ENCODE assay signal across 8 cellular contexts in genomic region chr12:12266873-12267634, GRCh38. TPM values are rescaled to one million over a fixed set of nuclear protein-coding genes. Genes with fewer than 3 reads are reported as not detected.
A peak's percentile ranks its signal among the peaks of the same experiment; 100 is the strongest.
DNase-seq lines count a peak whose midpoint lies in the region; ATAC-seq, FAIRE-seq and TF ChIP-seq lines count a peak whose summit lies in the region.

Gene LRP6, minus strand, starts transcription at chr12:12267044. Its CDS starts 309 bp downstream, at chr12:12266735.

- peak within 1 kb of the TSS; percentile 96 for H3K4me2 ChIP-seq in astrocyte (ENCODE audit: low read length)

- peaks cover 43% of the 10 kb centered on the region for H3K79me2 ChIP-seq in astrocyte (ENCODE audit: insufficient read depth, low read length)

- H3K27ac Mint-ChIP-seq in astrocyte (ENCODE audit: unreplicated experiment), result peak within 1 kb of the TSS; percentile 100

- H3K4me3 ChIP-seq in astrocyte (ENCODE audit: insufficient read depth, low read depth, low read length), result peak within 1 kb of the TSS; percentile 87

- peak within 1 kb of the TSS; percentile 100 for H2AFZ ChIP-seq in astrocyte (ENCODE audit: low read depth, low read length)

- peaks cover 10% of the 10 kb centered on the region for H3K4me1 ChIP-seq in astrocyte (ENCODE audit: insufficient read depth, low read length)

- no peaks in the 10 kb centered on the region for H3K27me3 ChIP-seq in astrocyte (ENCODE audit: insufficient read depth, low read length)

- DNase-seq in GM12891 (ENCODE audit: insufficient read length, low spot score), result peak; percentile 86
- peak; percentile 99 for DNase-seq in NCI-H146 (lab: John Stamatoyannopoulos, UW)
- peak; percentile 44 for DNase-seq in T-helper 22 cell (ENCODE audit: low read depth)
- peak; percentile 94 for DNase-seq in astrocyte (ENCODE audit: low read depth)
- peak; percentile 94 for DNase-seq in hepatic stellate cell (ENCODE audit: low spot score)
- DNase-seq in putamen (ENCODE audit: low spot score), result peak; percentile 94
- peak; percentile 97 for DNase-seq in urothelium cell line (ENCODE audit: low spot score)

- TF ChIP-seq CTCF in astrocyte (IDR thresholded peaks at IDR 0.05; ENCODE audit: insufficient read depth, low read depth, low read length), result no peak

- H3K36me3 Mint-ChIP-seq in astrocyte (ENCODE audit: low read depth, unreplicated experiment), result no peaks in the 10 kb centered on the region

- TF ChIP-seq POLR2A in GM12891 (IDR thresholded peaks at IDR 0.05; ENCODE audit: low read depth, low read length), result peak; percentile 77

- no peaks in the 10 kb centered on the region for H3K9me3 Mint-ChIP-seq in astrocyte (ENCODE audit: unreplicated experiment)

- no peaks in the 10 kb centered on the region for H3K36me3 ChIP-seq in astrocyte (ENCODE audit: insufficient read depth, low read length)

- peak within 1 kb of the TSS; percentile 91 for H3K4me3 Mint-ChIP-seq in astrocyte (ENCODE audit: unreplicated experiment)

- peaks cover 37% of the 10 kb centered on the region for H4K20me1 ChIP-seq in astrocyte (ENCODE audit: insufficient read depth, low read length)

- no peaks in the 10 kb centered on the region for H3K9me3 ChIP-seq in astrocyte (ENCODE audit: insufficient read depth, low read depth, low read length)

- H3K27ac ChIP-seq in astrocyte (ENCODE audit: low read depth, low read length), result peak within 1 kb of the TSS; percentile 100

- peak; percentile 93 for FAIRE-seq in GM12891 (lab: Jason Lieb, UNC)
- no peak for FAIRE-seq in astrocyte (lab: Jason Lieb, UNC)
- peak; percentile 97 for FAIRE-seq in urothelium cell line (lab: Jason Lieb, UNC)

- H3K9ac ChIP-seq in astrocyte (ENCODE audit: low read length), result peak within 1 kb of the TSS; percentile 100

- ATAC-seq in HG02852 (IDR thresholded peaks at IDR 0.05; ENCODE audit: unreplicated experiment), result peak; percentile 75

- peaks cover 4% of the 10 kb centered on the region for H3K4me1 Mint-ChIP-seq in astrocyte (ENCODE audit: low read depth, unreplicated experiment)

- H3K27me3 Mint-ChIP-seq in astrocyte (ENCODE audit: low read depth, unreplicated experiment), result no peaks in the 10 kb centered on the region

TF ChIP-seq in GM12891, 5 proteins besides CTCF, POLR2A, EP300 and RAD21:
- peak; percentile 100 for TF ChIP-seq TAF1 (IDR thresholded peaks at IDR 0.05; ENCODE audit: low read depth, low read length)
- peak; percentile 75 for TF ChIP-seq POLR2AphosphoS5 (IDR thresholded peaks at IDR 0.05; ENCODE audit: low read depth, low read length)
- TF ChIP-seq PAX5 (IDR thresholded peaks at IDR 0.05; ENCODE audit: insufficient read depth, low read length, severe bottlenecking), result no peak
- TF ChIP-seq SPI1 (IDR thresholded peaks at IDR 0.05; ENCODE audit: low read depth, low read length), result no peak
- peak; percentile 14; the same call in 1 of the 2 replicates for TF ChIP-seq POU2F2 (IDR thresholded peaks at IDR 0.05; ENCODE audit: low read depth, low read length)
TF ChIP-seq in GM12891: peak in this region for 3.

RNA-seq across cellular contexts. Expression of gene LRP6, which starts in this region (rescaled TPM):
- polyA plus RNA-seq in GM12891 (2012; ENCODE audit: low read depth, missing spikeins), result 4.6 TPM
- total RNA-seq in astrocyte, result 40.9 and 45.8 TPM in 2 replicates

Comparison
In these comparisons a context has a peak if more than half of its experiments do, and no peak if none do; other contexts are left out.
1. Peak in every context shown above with its lines: DNase-seq, ATAC-seq, H3K4me3 ChIP-seq and H3K27ac ChIP-seq.
2. DNase-seq: peak in every context shown above with its lines; median percentile 99 in NCI-H146; 97 in urothelium cell line; 94 in astrocyte; 94 in hepatic stellate cell; 94 in putamen; 86 in GM12891; 44 in T-helper 22 cell.